In genomic region chr10:119495061-119495505, GRCh38 we compare ENCODE assay signal across 15 cellular contexts. TPM values are rescaled to one million over a fixed set of nuclear protein-coding genes. Genes with fewer than 3 reads are reported as not detected.
DNase-seq lines count a peak whose midpoint lies in the region; ATAC-seq and TF ChIP-seq lines count a peak whose summit lies in the region.
"Had no signal": no experiment of that assay in that cellular context is flagged by ENCODE, and none has a peak within 500 bp of the region (broad histone marks: within the 10 kb centered on the region; RNA-seq: fewer than 3 reads in every experiment).

No MANE protein-coding gene starts in this region.

- H3K27ac ChIP-seq in C4-2B, result peak overlapping the region; percentile 44
- H3K27ac ChIP-seq: cardiac muscle cell had no signal

- peak overlapping the region; percentile 79 for H3K27ac Mint-ChIP-seq in activated naive CD8-positive, alpha-beta T cell treated with anti-CD3 and anti-CD28 coated beads, Interleukin-2, amount 10 ng/mL, durations not matched to agents 7 days and 5 days
- H3K27ac Mint-ChIP-seq in nephron, result peak overlapping the region; percentile 51 to 77 (median 56)

- no peak overlapping the region for H3K4me3 Mint-ChIP-seq in activated naive CD8-positive, alpha-beta T cell treated with anti-CD3 and anti-CD28 coated beads, Interleukin-2, amount 10 ng/mL, durations not matched to agents 7 days and 5 days
- H3K4me3 Mint-ChIP-seq in nephron, result no peak overlapping the region

- H3K36me3 Mint-ChIP-seq in activated naive CD8-positive, alpha-beta T cell treated with anti-CD3 and anti-CD28 coated beads, Interleukin-2, amount 10 ng/mL, durations not matched to agents 7 days and 5 days, result peaks cover 22% of the 10 kb centered on the region
- H3K36me3 Mint-ChIP-seq in nephron (ENCODE audit: low read depth), result no peaks in the 10 kb centered on the region

- H3K4me1 Mint-ChIP-seq in activated naive CD8-positive, alpha-beta T cell treated with anti-CD3 and anti-CD28 coated beads, Interleukin-2, amount 10 ng/mL, durations not matched to agents 7 days and 5 days, result peaks cover 65% of the 10 kb centered on the region
- peaks cover 34% of the 10 kb centered on the region for H3K4me1 Mint-ChIP-seq in nephron

- ATAC-seq in activated naive CD8-positive, alpha-beta T cell treated with anti-CD3 and anti-CD28 coated beads, Interleukin-2, amount 10 ng/mL, durations not matched to agents 7 days and 5 days (ENCODE audit: low read depth), result no peak
- ATAC-seq in GM18858 (IDR thresholded peaks at IDR 0.05; ENCODE audit: unreplicated experiment) (no peak), GM18517 (IDR thresholded peaks at IDR 0.05; ENCODE audit: unreplicated experiment) (no peak)

- DNase-seq in EL (peak; percentile 48), NOMO-1 treated with DMSO at 0.1 percent for 48 hours (lab: John Stamatoyannopoulos, UW; ENCODE audit: unreplicated experiment) (no peak), SIG-M5 treated with dmso at 0.1 percent for 504 hours (lab: John Stamatoyannopoulos, UW; ENCODE audit: unreplicated experiment) (no peak)
- DNase-seq in activated naive CD8-positive, alpha-beta T cell treated with anti-CD3 and anti-CD28 coated beads, Interleukin-2, amount 10 ng/mL, durations not matched to agents 7 days and 5 days, result no peak
- DNase-seq: activated CD4-positive, alpha-beta T cell treated with anti-CD3 and anti-CD28 coated beads, Interleukin-2, amount 50 U/mL, for 4 hours; head of caudate nucleus; NCI-H1105; NCI-H226; stimulated activated CD4-positive, alpha-beta T cell treated with anti-CD3 and anti-CD28 coated beads, Interleukin-4, amount 100 ng/mL, for 1 hour; SW 1271 had no signal

- H3K27me3 Mint-ChIP-seq in activated naive CD8-positive, alpha-beta T cell treated with anti-CD3 and anti-CD28 coated beads, Interleukin-2, amount 10 ng/mL, durations not matched to agents 7 days and 5 days, result no peaks in the 10 kb centered on the region
- H3K27me3 Mint-ChIP-seq in nephron (ENCODE audit: low read depth), result peaks cover 29% of the 10 kb centered on the region

- no peaks in the 10 kb centered on the region for H3K9me3 Mint-ChIP-seq in activated naive CD8-positive, alpha-beta T cell treated with anti-CD3 and anti-CD28 coated beads, Interleukin-2, amount 10 ng/mL, durations not matched to agents 7 days and 5 days
- H3K9me3 Mint-ChIP-seq in nephron, result no peaks in the 10 kb centered on the region

- TF ChIP-seq CTCF in C4-2B (conservative IDR thresholded peaks at IDR 0.05) (no peak), nephron (IDR thresholded peaks at IDR 0.05; ENCODE audit: unreplicated experiment in 3 of 3) (no peak)

- POLR2A ChIA-PET in activated naive CD8-positive, alpha-beta T cell treated with anti-CD3 and anti-CD28 coated beads, Interleukin-2, amount 10 ng/mL, durations not matched to agents 7 days and 5 days (lab: Charles Lee), result interaction anchor here (1.1 kb wide), 1 partner anchor 47 kb away, joined by 6 read pairs; the partner anchor contains the start of gene RGS10

RNA-seq across cellular contexts. Expression of gene RGS10, which starts 47.4 kb away (rescaled TPM):
- total RNA-seq in activated naive CD8-positive, alpha-beta T cell treated with anti-CD3 and anti-CD28 coated beads, Interleukin-2, amount 10 ng/mL, durations not matched to agents 7 days and 5 days, result 100 to 1,000 TPM; 157 to 159 TPM
